ENCODE assay signal across 8 cellular contexts in the genomic region with DNA sequence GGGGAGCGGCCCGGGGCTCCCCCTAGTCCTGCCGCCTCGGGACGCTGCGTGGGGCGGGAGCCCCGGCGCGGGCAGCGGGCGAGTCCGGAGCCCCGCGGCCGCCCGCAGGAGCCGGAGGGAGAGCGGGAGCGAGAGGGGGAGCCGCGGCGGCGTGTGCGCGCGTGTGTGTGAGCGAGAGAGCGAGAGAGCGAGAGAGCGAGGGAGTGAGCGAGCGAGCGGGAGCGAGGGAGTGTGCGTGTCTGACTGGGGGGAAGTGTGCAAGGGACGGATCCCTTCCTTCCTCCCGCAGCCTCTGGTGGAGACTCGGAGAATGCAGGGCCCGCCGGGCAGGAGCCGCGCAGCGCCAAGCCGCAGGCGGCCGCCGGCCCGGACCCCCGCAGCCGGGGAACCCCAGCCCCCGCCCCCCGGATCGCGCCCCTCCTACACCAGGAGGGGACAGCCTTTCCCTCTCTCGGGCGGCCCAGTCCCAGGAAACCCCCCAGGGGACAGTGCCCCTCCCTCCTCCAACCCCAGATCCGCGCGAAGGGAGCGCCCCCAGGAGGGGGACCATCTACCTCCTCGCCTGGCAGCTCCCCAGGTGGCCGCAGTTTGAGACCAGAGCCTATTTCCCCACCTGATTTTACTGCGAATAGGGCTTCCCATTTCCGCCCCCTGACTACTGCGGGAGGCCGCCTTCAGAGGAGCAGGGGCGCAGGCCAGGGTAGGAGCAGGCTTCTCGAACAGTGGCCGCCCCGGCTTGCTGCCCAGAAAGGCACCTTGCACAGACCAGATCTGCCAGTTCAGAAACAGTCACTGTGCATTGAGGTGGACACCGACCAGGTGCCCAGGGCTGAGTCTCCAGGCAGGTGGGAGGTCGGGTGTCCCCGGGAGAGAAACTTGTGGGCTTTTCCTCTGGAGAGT. TPM values are rescaled to one million over a fixed set of nuclear protein-coding genes. Genes with fewer than 3 reads are reported as not detected.
DNase-seq lines count a peak whose midpoint lies in the region; ATAC-seq and TF ChIP-seq lines count a peak whose summit lies in the region.

A gene with protein sequence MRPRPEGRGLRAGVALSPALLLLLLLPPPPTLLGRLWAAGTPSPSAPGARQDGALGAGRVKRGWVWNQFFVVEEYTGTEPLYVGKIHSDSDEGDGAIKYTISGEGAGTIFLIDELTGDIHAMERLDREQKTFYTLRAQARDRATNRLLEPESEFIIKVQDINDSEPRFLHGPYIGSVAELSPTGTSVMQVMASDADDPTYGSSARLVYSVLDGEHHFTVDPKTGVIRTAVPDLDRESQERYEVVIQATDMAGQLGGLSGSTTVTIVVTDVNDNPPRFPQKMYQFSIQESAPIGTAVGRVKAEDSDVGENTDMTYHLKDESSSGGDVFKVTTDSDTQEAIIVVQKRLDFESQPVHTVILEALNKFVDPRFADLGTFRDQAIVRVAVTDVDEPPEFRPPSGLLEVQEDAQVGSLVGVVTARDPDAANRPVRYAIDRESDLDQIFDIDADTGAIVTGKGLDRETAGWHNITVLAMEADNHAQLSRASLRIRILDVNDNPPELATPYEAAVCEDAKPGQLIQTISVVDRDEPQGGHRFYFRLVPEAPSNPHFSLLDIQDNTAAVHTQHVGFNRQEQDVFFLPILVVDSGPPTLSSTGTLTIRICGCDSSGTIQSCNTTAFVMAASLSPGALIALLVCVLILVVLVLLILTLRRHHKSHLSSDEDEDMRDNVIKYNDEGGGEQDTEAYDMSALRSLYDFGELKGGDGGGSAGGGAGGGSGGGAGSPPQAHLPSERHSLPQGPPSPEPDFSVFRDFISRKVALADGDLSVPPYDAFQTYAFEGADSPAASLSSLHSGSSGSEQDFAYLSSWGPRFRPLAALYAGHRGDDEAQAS (minus strand): TSS at position 241 of the 900 bp plus-strand sequence. CDS start 57,204 bp downstream, outside the sequence.

- no peaks in the 10 kb centered on the region for H3K4me1 ChIP-seq in fibroblast of lung (ENCODE audit: control insufficient read depth, extremely low read depth, insufficient read depth, low read length)
- H3K4me1 ChIP-seq in vagina, result peaks cover 27% of the 10 kb centered on the region

- no peak within 1 kb of the TSS for H3K9ac ChIP-seq in fibroblast of lung (ENCODE audit: insufficient read depth, low read length)

- H3K4me3 ChIP-seq in AG09309 (ENCODE audit: control insufficient read depth, low read depth, low read length) (no peak within 1 kb of the TSS; the same call in none of the 2 replicates), fibroblast of lung (replicated peaks in 1 of 4; ENCODE audit: control extremely low read depth in 1 of 4, insufficient read depth in 1 of 4, low read depth in 3 of 4, low read length in 4 of 4) (no peak within 1 kb of the TSS), vagina (peak within 1 kb of the TSS; percentile 40 to 60)

- H3K9me3 Mint-ChIP-seq in nephron progenitor cell, result no peaks in the 10 kb centered on the region

- peak; percentile 18 for TF ChIP-seq CTCF in AG09309 (IDR thresholded peaks at IDR 0.05; ENCODE audit: control insufficient read depth, insufficient read depth, low read depth, low read length, missing control alignments)
- peak in 1 of 2 donors; percentile 32 for TF ChIP-seq CTCF in fibroblast of lung (conservative IDR thresholded peaks at IDR 0.05 in 1 of 2, IDR thresholded peaks at IDR 0.05 in 1 of 2; ENCODE audit: low read depth in 1 of 2, low read length in 2 of 2)
- peak; percentile 25 for TF ChIP-seq CTCF in nephron progenitor cell (IDR thresholded peaks at IDR 0.05)
- TF ChIP-seq CTCF in vagina (IDR thresholded peaks at IDR 0.05), result no peak

- no peaks in the 10 kb centered on the region for H3K36me3 Mint-ChIP-seq in nephron progenitor cell (ENCODE audit: low read depth)

- H3K9me3 ChIP-seq in fibroblast of lung (ENCODE audit: control insufficient read depth, insufficient read depth, low read depth, low read length) (no peaks in the 10 kb centered on the region), vagina (no peaks in the 10 kb centered on the region)

- H3K4me1 Mint-ChIP-seq in nephron progenitor cell, result peaks cover 7% of the 10 kb centered on the region

- peak within 1 kb of the TSS; percentile 74 for H3K4me3 Mint-ChIP-seq in nephron progenitor cell

- no peak for ATAC-seq in HG03342 (IDR thresholded peaks at IDR 0.05; ENCODE audit: unreplicated experiment)

- no peak within 1 kb of the TSS for H3K27ac Mint-ChIP-seq in nephron progenitor cell

- no peaks in the 10 kb centered on the region for H3K36me3 ChIP-seq in fibroblast of lung (ENCODE audit: control insufficient read depth, insufficient read depth, low read length)
- no peaks in the 10 kb centered on the region for H3K36me3 ChIP-seq in vagina

- H3K4me2 ChIP-seq in fibroblast of lung (ENCODE audit: extremely low read depth, insufficient read depth, low read length), result no peak within 1 kb of the TSS

- H4K20me1 ChIP-seq in fibroblast of lung (ENCODE audit: control insufficient read depth, extremely low read depth, insufficient read depth, low read length), result no peaks in the 10 kb centered on the region

- no peaks in the 10 kb centered on the region for H3K79me2 ChIP-seq in fibroblast of lung (ENCODE audit: control insufficient read depth, insufficient read depth, low read length)

- no peak for TF ChIP-seq POLR2A in vagina (IDR thresholded peaks at IDR 0.05)

- peaks cover 95% of the 10 kb centered on the region for H3K27me3 Mint-ChIP-seq in nephron progenitor cell (ENCODE audit: low read depth, poor library complexity)

- intact Hi-C loops in vagina (cut with DNase I), result no loop called here

- peaks cover 81% of the 10 kb centered on the region for H3K27me3 ChIP-seq in fibroblast of lung (ENCODE audit: control insufficient read depth, insufficient read depth, low read length)
- H3K27me3 ChIP-seq in vagina, result peaks cover 10% of the 10 kb centered on the region

- H3K27ac ChIP-seq in fibroblast of lung (ENCODE audit: insufficient read depth, low read length) (no peak within 1 kb of the TSS), vagina (no peak within 1 kb of the TSS)

- no peak within 1 kb of the TSS for H2AFZ ChIP-seq in fibroblast of lung (ENCODE audit: low read length)

- DNase-seq in AG09309 (ENCODE audit: low read depth) (no peak), GOT3 (lab: John Stamatoyannopoulos, UW) (peak; percentile 26), NCI-H748 (lab: John Stamatoyannopoulos, UW; ENCODE audit: unreplicated experiment) (peak; percentile 61), fibroblast of lung (ENCODE audit: low read depth in 2 of 2) (peak; percentile 18 to 19), nephron progenitor cell (peak; percentile 78), vagina (ENCODE audit: extremely low spot score in 2 of 2) (no peak)
- DNase-seq in activated T-cell treated with anti-CD3 and anti-CD28 coated beads, Interleukin-2, amount 50 U/mL, for 48 hours, result peak; percentile 40 to 58

RNA-seq across cellular contexts. Expression of the gene that starts here (rescaled TPM):
- total RNA-seq in fibroblast of lung (not detected in 2 replicates), vagina (1.7 TPM)
- not detected in 2 replicates for polyA plus RNA-seq in fibroblast of lung
- polyA plus RNA-seq in fibroblast of lung (2012), result not detected in 2 replicates
- polyA minus RNA-seq in fibroblast of lung (ENCODE audit: low replicate concordance), result not detected in 2 replicates

Comparison
In these comparisons a context has a peak if more than half of its experiments do, and no peak if none do; other contexts are left out.
1. Peak in DNase-seq in fibroblast of lung; RNA of the gene not detected or under 1 TPM.
2. DNase-seq: peak in GOT3 (single experiment), NCI-H748 (single experiment), activated T-cell treated with anti-CD3 and anti-CD28 coated beads, Interleukin-2, amount 50 U/mL, for 48 hours (2 of 2) and nephron progenitor cell (single experiment); none in AG09309 (single experiment) and vagina (0 of 2).
3. H3K4me3 ChIP-seq: peak in vagina (2 of 2); none in AG09309 (single experiment) and fibroblast of lung (0 of 4).
4. CTCF ChIP-seq: peak in AG09309 (single experiment) and nephron progenitor cell (single experiment); none in vagina (0 of 3).